Comparison of ENCODE assay signal across 9 cellular contexts in the genomic region with DNA sequence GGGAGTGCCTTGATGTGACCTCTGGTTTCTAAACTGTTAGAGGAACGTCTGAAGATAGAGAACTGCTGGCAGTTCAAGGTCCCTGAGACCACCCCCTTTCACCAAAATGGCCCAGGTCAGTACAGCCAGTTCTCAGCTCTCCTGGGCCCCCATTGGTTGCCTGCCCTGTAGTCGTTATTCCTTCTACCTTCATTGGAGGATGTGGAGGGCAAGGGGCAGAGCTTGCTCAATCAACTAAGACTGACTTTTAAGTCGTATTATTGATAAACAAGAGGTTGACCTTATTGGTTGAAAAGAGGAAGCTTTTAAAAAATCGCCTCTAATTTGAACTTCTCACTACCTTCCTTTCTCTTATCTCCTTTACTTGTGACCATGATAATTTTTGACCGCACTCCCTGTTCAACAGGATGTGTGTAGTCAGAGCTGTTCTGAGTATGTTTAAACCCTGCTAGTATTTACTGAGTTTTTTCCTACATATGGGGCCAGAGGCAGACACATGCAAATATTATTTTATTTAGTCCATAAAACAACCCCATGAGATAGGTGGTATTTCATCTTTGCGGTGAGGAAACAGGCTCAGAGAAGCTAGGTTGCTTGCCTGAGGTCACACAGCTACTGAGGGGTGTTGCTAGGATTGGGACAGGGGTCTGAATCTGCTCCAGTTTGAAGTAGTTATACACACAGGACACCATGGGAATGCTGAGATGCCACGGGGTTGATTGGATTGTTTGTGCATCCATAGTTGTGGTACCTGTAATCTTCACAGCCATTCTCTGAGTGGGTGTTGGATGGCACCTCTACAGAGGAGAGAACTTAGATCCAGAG. TPM values are rescaled to one million over a fixed set of nuclear protein-coding genes. Genes with fewer than 3 reads are reported as not detected.
DNase-seq lines count a peak whose midpoint lies in the region; ATAC-seq and TF ChIP-seq lines count a peak whose summit lies in the region.
"Had no signal": no experiment of that assay in that cellular context is flagged by ENCODE, and none has a peak within 500 bp of the region (broad histone marks: within the 10 kb centered on the region; RNA-seq: fewer than 3 reads in every experiment).

No MANE protein-coding gene starts in this region.

- ATAC-seq in GM18502 (IDR thresholded peaks at IDR 0.05; ENCODE audit: poor library complexity, unreplicated experiment) (peak; percentile 37), HG02678 (IDR thresholded peaks at IDR 0.05; ENCODE audit: unreplicated experiment) (peak; percentile 22), GM18519 (IDR thresholded peaks at IDR 0.05; ENCODE audit: low FRiP score, unreplicated experiment) (no peak)

- peaks cover 57% of the 10 kb centered on the region for H4K20me1 ChIP-seq in osteoblast (ENCODE audit: insufficient read depth, low read length)

- no peak overlapping the region for H3K27ac Mint-ChIP-seq in activated T-helper 1 cell treated with anti-CD3 and anti-CD28 coated beads, Interleukin-12 subunit alpha, Interleukin-12 subunit beta, Interleukin-2, Interleukin-4 antibody, amounts not matched to agents 30 ng/mL and 10 ng/mL and 1 ng/mL, durations not matched to agents 14 hours and 24 hours and 36 hours

- H3K4me1 ChIP-seq in osteoblast (ENCODE audit: insufficient read depth, low read length) = peaks cover 25% of the 10 kb centered on the region

- H3K4me3 Mint-ChIP-seq in activated T-helper 1 cell treated with anti-CD3 and anti-CD28 coated beads, Interleukin-12 subunit alpha, Interleukin-12 subunit beta, Interleukin-2, Interleukin-4 antibody, amounts not matched to agents 30 ng/mL and 10 ng/mL and 1 ng/mL, durations not matched to agents 14 hours and 24 hours and 36 hours = peak overlapping the region; percentile 68

- intact Hi-C loops in activated T-helper 1 cell treated with anti-CD3 and anti-CD28 coated beads, Interleukin-12 subunit alpha, Interleukin-12 subunit beta, Interleukin-2, Interleukin-4 antibody, amounts not matched to agents 30 ng/mL and 10 ng/mL and 1 ng/mL, durations not matched to agents 14 hours and 24 hours and 36 hours (cut with micrococcal nuclease) = no loop called here

- peaks cover 45% of the 10 kb centered on the region for H3K4me1 Mint-ChIP-seq in activated T-helper 1 cell treated with anti-CD3 and anti-CD28 coated beads, Interleukin-12 subunit alpha, Interleukin-12 subunit beta, Interleukin-2, Interleukin-4 antibody, amounts not matched to agents 30 ng/mL and 10 ng/mL and 1 ng/mL, durations not matched to agents 14 hours and 24 hours and 36 hours (ENCODE audit: low read depth)

- peak overlapping the region; percentile 2 for H3K4me3 ChIP-seq in osteoblast (ENCODE audit: insufficient read depth, low read length)

- no peaks in the 10 kb centered on the region for H3K27me3 Mint-ChIP-seq in activated T-helper 1 cell treated with anti-CD3 and anti-CD28 coated beads, Interleukin-12 subunit alpha, Interleukin-12 subunit beta, Interleukin-2, Interleukin-4 antibody, amounts not matched to agents 30 ng/mL and 10 ng/mL and 1 ng/mL, durations not matched to agents 14 hours and 24 hours and 36 hours (ENCODE audit: insufficient read depth)

- H3K27ac ChIP-seq in osteoblast (ENCODE audit: low read depth, low read length) = peak overlapping the region; percentile 86

- H2AFZ ChIP-seq in osteoblast (ENCODE audit: low read length) = no peak overlapping the region

- peak overlapping the region; percentile 90 for H3K4me2 ChIP-seq in osteoblast (ENCODE audit: insufficient read depth, low read length)

- H3K79me2 ChIP-seq in osteoblast (ENCODE audit: insufficient read depth, low read length) = peaks cover 67% of the 10 kb centered on the region

- H3K9me3 Mint-ChIP-seq in activated T-helper 1 cell treated with anti-CD3 and anti-CD28 coated beads, Interleukin-12 subunit alpha, Interleukin-12 subunit beta, Interleukin-2, Interleukin-4 antibody, amounts not matched to agents 30 ng/mL and 10 ng/mL and 1 ng/mL, durations not matched to agents 14 hours and 24 hours and 36 hours = no peaks in the 10 kb centered on the region

- no peak for TF ChIP-seq CTCF in osteoblast (IDR thresholded peaks at IDR 0.05; ENCODE audit: extremely low read depth, low read depth, low read length)

- no peaks in the 10 kb centered on the region for H3K27me3 ChIP-seq in osteoblast (ENCODE audit: insufficient read depth, low read length)

- peaks cover 50% of the 10 kb centered on the region for H3K36me3 ChIP-seq in osteoblast (ENCODE audit: insufficient read depth, low read length)

- no peaks in the 10 kb centered on the region for H3K9me3 ChIP-seq in osteoblast (ENCODE audit: low read depth, low read length)

- no peak for DNase-seq in activated T-helper 1 cell treated with anti-CD3 and anti-CD28 coated beads, Interleukin-12 subunit alpha, Interleukin-12 subunit beta, Interleukin-2, Interleukin-4 antibody, amounts not matched to agents 30 ng/mL and 10 ng/mL and 1 ng/mL, durations not matched to agents 14 hours and 24 hours and 36 hours (ENCODE audit: low spot score)
- peak; percentile 21 for DNase-seq in osteoblast (ENCODE audit: insufficient read length, low spot score, missing footprints)
- no peak for DNase-seq in HT-29 (ENCODE audit: low spot score)
- DNase-seq in glomerular visceral epithelial cell (ENCODE audit: extremely low spot score) = no peak
- no peak for DNase-seq in HuH-7 (ENCODE audit: low spot score)
- DNase-seq: islet precursor cell had no signal

- H3K36me3 Mint-ChIP-seq in activated T-helper 1 cell treated with anti-CD3 and anti-CD28 coated beads, Interleukin-12 subunit alpha, Interleukin-12 subunit beta, Interleukin-2, Interleukin-4 antibody, amounts not matched to agents 30 ng/mL and 10 ng/mL and 1 ng/mL, durations not matched to agents 14 hours and 24 hours and 36 hours (ENCODE audit: low read depth) = peaks cover 2% of the 10 kb centered on the region

RNA-seq across cellular contexts. Expression of a gene that starts 2.9 kb away (rescaled TPM):
- 5.2 and 6.5 TPM in 2 replicates for total RNA-seq in activated T-helper 1 cell treated with anti-CD3 and anti-CD28 coated beads, Interleukin-12 subunit alpha, Interleukin-12 subunit beta, Interleukin-2, Interleukin-4 antibody, amounts not matched to agents 30 ng/mL and 10 ng/mL and 1 ng/mL, durations not matched to agents 14 hours and 24 hours and 36 hours
- total RNA-seq in osteoblast = 5.9 and 6.5 TPM in 2 replicates
- total RNA-seq in HT-29 (2014; rRNA removed; shearing (Covaris generic)) = 0.83 and 1.3 TPM in 2 replicates

RNA-seq across cellular contexts. Expression of a gene that starts 2.9 kb away (rescaled TPM):
- total RNA-seq in activated T-helper 1 cell treated with anti-CD3 and anti-CD28 coated beads, Interleukin-12 subunit alpha, Interleukin-12 subunit beta, Interleukin-2, Interleukin-4 antibody, amounts not matched to agents 30 ng/mL and 10 ng/mL and 1 ng/mL, durations not matched to agents 14 hours and 24 hours and 36 hours = 8.9 and 9.7 TPM in 2 replicates
- total RNA-seq in osteoblast = 137 and 163 TPM in 2 replicates
- total RNA-seq in HT-29 (2014; rRNA removed; shearing (Covaris generic)) = 8.4 and 8.5 TPM in 2 replicates

Comparison
In these comparisons a context has a peak if more than half of its experiments do, and no peak if none do; other contexts are left out.
1. RNA of a gene that starts 2.9 kb away (total RNA-seq): 137 to 163 TPM in osteoblast; 8.9 to 9.7 TPM in activated T-helper 1 cell treated with anti-CD3 and anti-CD28 coated beads, Interleukin-12 subunit alpha, Interleukin-12 subunit beta, Interleukin-2, Interleukin-4 antibody, amounts not matched to agents 30 ng/mL and 10 ng/mL and 1 ng/mL, durations not matched to agents 14 hours and 24 hours and 36 hours and 8.4 to 8.5 TPM in HT-29; every median in the first group is over 10 times any median in the second.